8 cellular contexts compared by ENCODE assay signal in the genomic region with DNA sequence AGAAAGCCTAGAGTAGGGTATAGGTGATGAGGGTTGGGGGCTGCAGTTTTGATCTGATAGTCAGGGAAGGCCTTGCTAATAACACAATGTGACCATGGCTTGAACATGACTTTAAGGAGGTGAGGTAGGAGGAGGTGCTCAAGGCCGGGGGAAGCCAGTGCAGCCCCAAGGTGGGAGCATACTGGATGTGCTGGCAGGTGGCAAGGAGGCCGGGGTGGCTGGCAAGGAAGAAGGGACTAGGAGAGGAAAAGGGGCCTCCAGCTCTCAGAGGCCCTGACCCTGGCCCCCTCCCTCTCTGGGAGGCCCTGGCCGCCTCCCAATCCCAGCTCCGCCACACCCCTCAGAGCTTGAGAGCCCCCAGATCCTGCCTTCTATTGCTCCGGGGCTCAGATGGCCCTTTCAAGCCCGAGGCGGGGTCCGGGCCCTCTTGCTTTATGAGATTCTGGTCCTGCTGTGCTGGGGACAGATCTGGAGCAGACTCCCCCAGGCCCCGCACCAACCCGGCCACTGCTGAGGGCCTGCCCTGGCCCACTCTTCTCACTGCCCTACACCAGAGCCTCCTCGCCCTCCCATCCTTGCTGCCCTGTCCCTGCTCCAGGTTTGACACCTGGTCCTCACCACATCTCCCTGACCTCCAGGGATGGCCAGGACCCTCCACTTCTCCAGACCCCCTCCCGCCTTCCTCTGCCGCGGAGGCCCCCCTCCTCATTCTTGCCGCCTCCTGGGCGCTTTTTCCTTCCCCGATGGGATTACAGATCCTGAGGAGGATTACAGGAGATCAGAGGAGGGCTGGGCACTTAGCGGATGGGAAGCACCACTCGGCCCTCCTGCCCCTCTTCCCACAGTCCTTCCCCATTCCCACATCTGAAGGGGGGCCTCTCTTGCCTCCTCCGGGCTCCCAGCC. TPM values are rescaled to one million over a fixed set of nuclear protein-coding genes. Genes with fewer than 3 reads are reported as not detected.
DNase-seq lines count a peak whose midpoint lies in the region; ATAC-seq and TF ChIP-seq lines count a peak whose summit lies in the region.

No MANE protein-coding gene starts in this region.

- H3K4me1 ChIP-seq in OCI-LY1 (ENCODE audit: insufficient read depth, low read length, severe bottlenecking) (peaks cover 29% of the 10 kb centered on the region), endocrine pancreas (ENCODE audit: control insufficient read depth, insufficient read depth, low read length) (no peaks in the 10 kb centered on the region)

- TF ChIP-seq CTCF in OCI-LY1 (IDR thresholded peaks at IDR 0.05; ENCODE audit: low read length) (no peak), osteocyte (IDR thresholded peaks at IDR 0.05) (no peak)

- peak; percentile 73 for DNase-seq in D341Med (ENCODE audit: low spot score)
- DNase-seq in osteocyte (ENCODE audit: extremely low spot score, unreplicated experiment) = no peak
- DNase-seq in NCI-H526 treated with DMSO at 0.1 percent for 48 hours (lab: John Stamatoyannopoulos, UW) = no peak
- no peak for DNase-seq in NCI-H1436 (lab: John Stamatoyannopoulos, UW)
- DNase-seq in activated CD4-positive, CD25-positive, alpha-beta regulatory T cell treated with anti-CD3 and anti-CD28 coated beads, Interleukin-2, amount 50 U/mL, for 72 hours = no peak

- H3K27ac Mint-ChIP-seq in osteocyte (ENCODE audit: unreplicated experiment) = no peak overlapping the region

- H3K27me3 Mint-ChIP-seq in osteocyte (ENCODE audit: unreplicated experiment) = no peaks in the 10 kb centered on the region

- H3K79me2 ChIP-seq in OCI-LY1 (ENCODE audit: insufficient read depth, low read length) = no peaks in the 10 kb centered on the region

- H3K9me2 ChIP-seq in OCI-LY1 (ENCODE audit: low read depth, low read length) = no peaks in the 10 kb centered on the region

- no peak overlapping the region for H3K27ac ChIP-seq in OCI-LY1 (ENCODE audit: low read depth, low read length, poor library complexity, severe bottlenecking)

- peaks cover 7% of the 10 kb centered on the region for H3K36me3 Mint-ChIP-seq in osteocyte (ENCODE audit: unreplicated experiment)

- H3K4me2 ChIP-seq in OCI-LY1 (ENCODE audit: low read length) = peak overlapping the region; percentile 99

- H3K36me3 ChIP-seq in OCI-LY1 (ENCODE audit: insufficient read depth, low read length) (peaks cover 11% of the 10 kb centered on the region; the same call in 1 of the 2 replicates), endocrine pancreas (ENCODE audit: control insufficient read depth, insufficient read depth, low read length) (no peaks in the 10 kb centered on the region)

- no peaks in the 10 kb centered on the region for H3K27me3 ChIP-seq in OCI-LY1 (ENCODE audit: insufficient read depth, low read length)
- no peaks in the 10 kb centered on the region for H3K27me3 ChIP-seq in endocrine pancreas (ENCODE audit: control insufficient read depth, insufficient read depth, low read length)

- H3K4me1 Mint-ChIP-seq in osteocyte (ENCODE audit: unreplicated experiment) = peaks cover 32% of the 10 kb centered on the region

- H3F3A ChIP-seq in OCI-LY1 (ENCODE audit: insufficient read depth, low read length) = 0 out of 2 replicates have a peak, but pooled peaks cover 3% of the 10 kb centered on the region

- ATAC-seq in GM21529 (IDR thresholded peaks at IDR 0.05; ENCODE audit: unreplicated experiment) = no peak

- no peaks in the 10 kb centered on the region for H3K9me3 Mint-ChIP-seq in osteocyte (ENCODE audit: unreplicated experiment)

- H3K9ac ChIP-seq in OCI-LY1 (ENCODE audit: low read length) (peak overlapping the region; percentile 81; the same call in 1 of the 2 replicates), endocrine pancreas (ENCODE audit: control insufficient read depth, insufficient read depth, low read length) (peak overlapping the region; percentile 61)

- H4K20me1 ChIP-seq in OCI-LY1 (ENCODE audit: insufficient read depth, low read length) = no peaks in the 10 kb centered on the region

- H3K4me3 ChIP-seq in OCI-LY1 (ENCODE audit: low read depth, low read length, poor library complexity, severe bottlenecking) (peak overlapping the region; percentile 79), endocrine pancreas (ENCODE audit: control insufficient read depth, insufficient read depth, low read length) (no peak overlapping the region)

- no peak overlapping the region for H2AFZ ChIP-seq in OCI-LY1 (ENCODE audit: low read length)

- peak overlapping the region; percentile 54 for H3K4me3 Mint-ChIP-seq in osteocyte (ENCODE audit: unreplicated experiment)

- H3K9me3 ChIP-seq in OCI-LY1 (ENCODE audit: low read length) = no peaks in the 10 kb centered on the region
- H3K9me3 ChIP-seq in endocrine pancreas (ENCODE audit: control insufficient read depth, low read length) = no peaks in the 10 kb centered on the region

RNA-seq across cellular contexts. Expression of gene PITPNM1, which starts 1.8 kb away (rescaled TPM):
- 46.7 and 46.9 TPM in 2 replicates for total RNA-seq in osteocyte

RNA-seq across cellular contexts. Expression of gene CDK2AP2, which starts 4.6 kb away (rescaled TPM):
- 32.2 and 37.4 TPM in 2 replicates for total RNA-seq in osteocyte

RNA-seq across cellular contexts. Expression of gene CABP2, which starts 19.9 kb away (rescaled TPM):
- total RNA-seq in osteocyte = not detected in 2 replicates

RNA-seq across cellular contexts. Expression of gene AIP, which starts 20.5 kb away (rescaled TPM):
- 76.5 and 79.9 TPM in 2 replicates for total RNA-seq in osteocyte

RNA-seq across cellular contexts. Expression of gene TMEM134, which starts 34.3 kb away (rescaled TPM):
- total RNA-seq in osteocyte = 51.4 and 54.5 TPM in 2 replicates
